8 cellular contexts compared by ENCODE assay signal in genomic region chr2:39379643-39380524, GRCh38. TPM values are rescaled to one million over a fixed set of nuclear protein-coding genes. Genes with fewer than 3 reads are reported as not detected.
A peak's percentile ranks its signal among the peaks of the same experiment; 100 is the strongest.
DNase-seq lines count a peak whose midpoint lies in the region; ATAC-seq, FAIRE-seq and TF ChIP-seq lines count a peak whose summit lies in the region.

No MANE protein-coding gene starts in this region.

- intact Hi-C loops in sigmoid colon (cut with DNase I): loop anchor here (2.0 to 5.0 kb wide), 3 partner anchors 57 to 317 kb away; partner anchors contain the start of gene MAP4K3

- no peaks in the 10 kb centered on the region for H3K36me3 ChIP-seq in sigmoid colon

- peak; percentile 62 for FAIRE-seq in GM18507 (lab: Jason Lieb, UNC)

- H3K4me3 ChIP-seq in WI38 (ENCODE audit: low read depth, low read length) (no peak overlapping the region), sigmoid colon (no peak overlapping the region)

- peak; percentile 57 for ATAC-seq in HG02884 (IDR thresholded peaks at IDR 0.05; ENCODE audit: unreplicated experiment)

- 0 out of 2 replicates have a peak, but pooled peaks have one; percentile 13 for TF ChIP-seq CTCF in WI38 (IDR thresholded peaks at IDR 0.05; ENCODE audit: low read depth, low read length)
- TF ChIP-seq CTCF in sigmoid colon (IDR thresholded peaks at IDR 0.05): peak in 3 of 4 experiments; percentile 55 to 57 (median 57)

- H3K4me1 ChIP-seq in sigmoid colon: peaks cover 0 to 57% (median 41%) of the 10 kb centered on the region in 4 donors

- H3K9me3 ChIP-seq in sigmoid colon: no peaks in the 10 kb centered on the region

- TF ChIP-seq EP300 in sigmoid colon (IDR thresholded peaks at IDR 0.05): peak in 2 of 4 donors; percentile 39 to 81

- no peak for TF ChIP-seq POLR2A in sigmoid colon (IDR thresholded peaks at IDR 0.05)

- H3K27ac ChIP-seq in sigmoid colon: peak overlapping the region; percentile 9 to 74 (median 59)

- no peaks in the 10 kb centered on the region for H3K27me3 ChIP-seq in sigmoid colon

- peak; percentile 33 for DNase-seq in AG08396 (ENCODE audit: low spot score)
- peak; percentile 14 for DNase-seq in GM18507 (ENCODE audit: extremely low spot score, insufficient read length, low read depth)
- peak; percentile 25 for DNase-seq in NCI-H1694 (lab: John Stamatoyannopoulos, UW)
- DNase-seq in glomerular endothelial cell (ENCODE audit: extremely low read depth, low read depth, low spot score): peak; percentile 54
- DNase-seq in sigmoid colon: no peak
- no peak for DNase-seq in activated T-cell treated with anti-CD3 and anti-CD28 coated beads, Interleukin-2, amount 50 U/mL, for 1 hour

RNA-seq across cellular contexts. Expression of gene MAP4K3, which starts 57.2 kb away (rescaled TPM):
- total RNA-seq in glomerular endothelial cell (20.4 and 40.7 TPM in 2 replicates), sigmoid colon (10 to 100 TPM; 72.1 to 96.8 (median 77.4) TPM)
- 10 to 100 TPM in 2 of 3 donors, 1 to 10 TPM in 1; 8.0 to 12.6 (median 12.3) TPM for polyA plus RNA-seq in sigmoid colon

Comparison
In these comparisons a context has a peak if more than half of its experiments do, and no peak if none do; other contexts are left out.
1. DNase-seq: peak in AG08396 (single experiment), GM18507 (single experiment), NCI-H1694 (single experiment) and glomerular endothelial cell (single experiment); none in sigmoid colon (single experiment) and activated T-cell treated with anti-CD3 and anti-CD28 coated beads, Interleukin-2, amount 50 U/mL, for 1 hour (single experiment).